In genomic region chr11:126956664-126957063, GRCh38 we compare ENCODE assay signal across 25 cellular contexts. TPM values are rescaled to one million over a fixed set of nuclear protein-coding genes. Genes with fewer than 3 reads are reported as not detected.
DNase-seq lines count a peak whose midpoint lies in the region; ATAC-seq, FAIRE-seq and TF ChIP-seq lines count a peak whose summit lies in the region.
"Had no signal": no experiment of that assay in that cellular context is flagged by ENCODE, and none has a peak within 500 bp of the region (broad histone marks: within the 10 kb centered on the region; RNA-seq: fewer than 3 reads in every experiment).

No MANE protein-coding gene starts in this region.

- POLR2A ChIA-PET in activated CD4-positive, alpha-beta T cell treated with anti-CD3 and anti-CD28 coated beads, Interleukin-2, amount 10 ng/mL, durations not matched to agents 7 days and 5 days (lab: Charles Lee) = no interaction called here

- no peak for FAIRE-seq in GM12891 (lab: Jason Lieb, UNC)
- FAIRE-seq: D721Med, GM12878, GM18507, H54 had no signal

- no peak overlapping the region for H3K4me3 Mint-ChIP-seq in activated CD4-positive, alpha-beta T cell treated with anti-CD3 and anti-CD28 coated beads, Interleukin-2, amount 10 ng/mL, durations not matched to agents 7 days and 5 days
- H3K4me3 Mint-ChIP-seq: CD14-positive monocyte; CD4-positive, alpha-beta T cell; CD8-positive, alpha-beta memory T cell; HFFc6 had no signal

- H3K27ac ChIP-seq in colonic mucosa (no peak overlapping the region), transverse colon (no peak overlapping the region)
- H3K27ac ChIP-seq: BLaER1 treated with 17β-estradiol and CSF1 and Interleukin-3, amounts not matched to agents 10 nM and 100 nM had no signal

- no peak for TF ChIP-seq CTCF in colonic mucosa (IDR thresholded peaks at IDR 0.05)
- TF ChIP-seq CTCF in transverse colon (IDR thresholded peaks at IDR 0.05) = no peak

- no peak overlapping the region for H3K4me3 ChIP-seq in colonic mucosa
- H3K4me3 ChIP-seq in transverse colon = no peak overlapping the region
- H3K4me3 ChIP-seq: BLaER1 treated with 17β-estradiol and CSF1 and Interleukin-3, amounts not matched to agents 10 nM and 100 nM; GM12878; HAP-1 had no signal

- no peak for TF ChIP-seq EP300 in transverse colon (IDR thresholded peaks at IDR 0.05; ENCODE audit: low read depth)

- H3K36me3 ChIP-seq in colonic mucosa (no peaks in the 10 kb centered on the region), transverse colon (no peaks in the 10 kb centered on the region)
- H3K36me3 ChIP-seq: BE2C; BLaER1 treated with 17β-estradiol and CSF1 and Interleukin-3, amounts not matched to agents 10 nM and 100 nM; HAP-1 had no signal

- no peaks in the 10 kb centered on the region for H3K9me3 Mint-ChIP-seq in activated CD4-positive, alpha-beta T cell treated with anti-CD3 and anti-CD28 coated beads, Interleukin-2, amount 10 ng/mL, durations not matched to agents 7 days and 5 days
- H3K9me3 Mint-ChIP-seq: CD4-positive, alpha-beta T cell; HFFc6 had no signal

- intact Hi-C loops in colonic mucosa (cut with DNase I) (no loop called here), left colon (cut with DNase I, micrococcal nuclease) (no loop called here), transverse colon (cut with DNase I; ENCODE audit: low total_unique reads) (no loop called here)

- CTCF ChIA-PET in activated CD4-positive, alpha-beta T cell treated with anti-CD3 and anti-CD28 coated beads, Interleukin-2, amount 10 ng/mL, durations not matched to agents 7 days and 5 days (lab: Charles Lee) = no interaction called here

- no peak overlapping the region for H3K27ac Mint-ChIP-seq in activated CD4-positive, alpha-beta T cell treated with anti-CD3 and anti-CD28 coated beads, Interleukin-2, amount 10 ng/mL, durations not matched to agents 7 days and 5 days
- H3K27ac Mint-ChIP-seq: CD14-positive monocyte; CD4-positive, alpha-beta T cell; HFFc6 had no signal

- H3K4me1 ChIP-seq in colonic mucosa = no peaks in the 10 kb centered on the region
- H3K4me1 ChIP-seq in transverse colon = peaks cover 0 to 12% (median 0%) of the 10 kb centered on the region in 4 donors
- H3K4me1 ChIP-seq: BE2C; BLaER1 treated with 17β-estradiol and CSF1 and Interleukin-3, amounts not matched to agents 10 nM and 100 nM; HAP-1 had no signal

- H3K9me3 ChIP-seq in colonic mucosa (no peaks in the 10 kb centered on the region), transverse colon (no peaks in the 10 kb centered on the region)
- H3K9me3 ChIP-seq: BE2C, HAP-1 had no signal

- 0 to 55% methylated on average over 1 to 10 of the region's 10 CpGs for WGBS in transverse colon (ENCODE audit: low coverage in 1 of 2), 2 donors

- no peak for TF ChIP-seq POLR2A in transverse colon (IDR thresholded peaks at IDR 0.05)
- TF ChIP-seq POLR2A in GM12891 (IDR thresholded peaks at IDR 0.05; ENCODE audit: low read depth, low read length) = no peak

- peak; percentile 90 for ATAC-seq in left colon
- ATAC-seq: GM12878 had no signal

- in situ Hi-C loops in transverse colon (cut with MboI; ENCODE audit: low pct_ligation_motif_present in 1 of 4, low pct_unique_long_range_greater_than_20kb in 1 of 4, low sequenced_read_pairs in 3 of 4) = no loop called here

- H3K4me1 Mint-ChIP-seq in activated CD4-positive, alpha-beta T cell treated with anti-CD3 and anti-CD28 coated beads, Interleukin-2, amount 10 ng/mL, durations not matched to agents 7 days and 5 days = no peaks in the 10 kb centered on the region
- H3K4me1 Mint-ChIP-seq: CD14-positive monocyte; CD8-positive, alpha-beta memory T cell had no signal

- no peak overlapping the region for H3K9ac ChIP-seq in colonic mucosa (ENCODE audit: low read depth in 2 of 2, low read length in 2 of 2)
- H3K9ac ChIP-seq: BLaER1 treated with 17β-estradiol and CSF1 and Interleukin-3, amounts not matched to agents 10 nM and 100 nM had no signal

- H3K27me3 Mint-ChIP-seq in activated CD4-positive, alpha-beta T cell treated with anti-CD3 and anti-CD28 coated beads, Interleukin-2, amount 10 ng/mL, durations not matched to agents 7 days and 5 days = no peaks in the 10 kb centered on the region

- no peaks in the 10 kb centered on the region for H3K36me3 Mint-ChIP-seq in activated CD4-positive, alpha-beta T cell treated with anti-CD3 and anti-CD28 coated beads, Interleukin-2, amount 10 ng/mL, durations not matched to agents 7 days and 5 days (ENCODE audit: low read depth)
- H3K36me3 Mint-ChIP-seq: CD14-positive monocyte; CD8-positive, alpha-beta memory T cell had no signal

- H3K27me3 ChIP-seq in colonic mucosa (no peaks in the 10 kb centered on the region), transverse colon (no peaks in the 10 kb centered on the region)
- H3K27me3 ChIP-seq: BLaER1 treated with 17β-estradiol and CSF1 and Interleukin-3, amounts not matched to agents 10 nM and 100 nM had no signal

- DNase-seq in AG20443 (ENCODE audit: low spot score) (peak; percentile 12), colonic mucosa (peak; percentile 33), left colon (peak; percentile 42 to 61), transverse colon (peak; percentile 55), HPDE6-E6E7 (ENCODE audit: extremely low spot score) (no peak), GM12891 (ENCODE audit: insufficient read length, low spot score) (no peak)
- no peak for DNase-seq in activated CD4-positive, alpha-beta T cell treated with anti-CD3 and anti-CD28 coated beads, Interleukin-2, amount 10 ng/mL, durations not matched to agents 7 days and 5 days
- DNase-seq: AML-193; BE2C; CD4-positive, alpha-beta T cell; CD8-positive, alpha-beta memory T cell; DMS 273 treated with DMSO at 0.1 percent for 48 hours; DMS79; EL; GDM1; GOT3; HFFc6 had no signal

TF ChIP-seq in GM12891, 5 proteins besides CTCF, POLR2A, EP300 and RAD21:
- TF ChIP-seq POU2F2 (IDR thresholded peaks at IDR 0.05; ENCODE audit: low read depth, low read length) (no peak), SPI1 (IDR thresholded peaks at IDR 0.05; ENCODE audit: low read depth, low read length) (no peak), POLR2AphosphoS5 (IDR thresholded peaks at IDR 0.05; ENCODE audit: low read depth, low read length) (no peak), PAX5 (IDR thresholded peaks at IDR 0.05; ENCODE audit: insufficient read depth, low read length, severe bottlenecking) (no peak), TAF1 (IDR thresholded peaks at IDR 0.05; ENCODE audit: low read depth, low read length) (no peak)

RNA-seq across cellular contexts. Expression of gene KIRREL3, which starts 43.9 kb away (rescaled TPM):
- total RNA-seq in colonic mucosa (under 1 TPM; 0.61 to 0.64 TPM), left colon (1 to 10 TPM; 1.2 to 1.3 TPM), transverse colon (10 to 100 TPM in 1 of 4 donors, 1 to 10 TPM in 1, under 1 TPM in 1, not detected in 1; 0.82 to 15.7 (median 1.4) TPM)
- total RNA-seq in activated CD4-positive, alpha-beta T cell treated with anti-CD3 and anti-CD28 coated beads, Interleukin-2, amount 10 ng/mL, durations not matched to agents 7 days and 5 days = not detected
- polyA plus RNA-seq in GM12891 (2012; ENCODE audit: low read depth, missing spikeins) = 0.14 TPM
- total RNA-seq: A673; CD4-positive, alpha-beta T cell; CD8-positive, alpha-beta memory T cell had no signal
- polyA plus RNA-seq: CD14-positive monocyte; CD8-positive, alpha-beta memory T cell; GM12878 had no signal

Comparison
In these comparisons a context has a peak if more than half of its experiments do, and no peak if none do; other contexts are left out.
1. DNase-seq: peak in AG20443 (single experiment), colonic mucosa (single experiment), left colon (2 of 2) and transverse colon (single experiment); none in activated CD4-positive, alpha-beta T cell treated with anti-CD3 and anti-CD28 coated beads, Interleukin-2, amount 10 ng/mL, durations not matched to agents 7 days and 5 days (single experiment), HPDE6-E6E7 (single experiment) and GM12891 (single experiment).